21 cellular contexts compared by ENCODE assay signal in the genomic region with DNA sequence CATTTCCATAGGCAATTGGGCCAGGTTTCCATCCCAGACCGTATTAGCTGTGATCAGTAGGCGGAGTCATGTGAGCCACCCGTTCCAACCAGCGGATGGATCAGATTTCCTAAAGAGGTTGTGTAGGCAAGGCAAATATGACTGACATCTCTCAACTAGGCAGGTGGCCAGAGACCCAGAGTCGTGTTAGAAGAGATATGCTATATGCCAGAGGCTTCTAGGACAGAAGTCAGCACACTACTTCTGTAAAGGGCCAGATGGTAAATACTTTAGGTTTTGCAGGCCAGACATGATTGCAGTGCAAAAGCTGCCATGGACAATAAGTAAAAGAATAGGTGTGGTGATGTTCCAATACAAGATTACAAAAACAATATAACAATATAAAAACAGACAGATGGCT.
DNase-seq lines count a peak whose midpoint lies in the region; ATAC-seq and TF ChIP-seq lines count a peak whose summit lies in the region.
"Had no signal": no experiment of that assay in that cellular context is flagged by ENCODE, and none has a peak within 500 bp of the region (broad histone marks: within the 10 kb centered on the region; RNA-seq: fewer than 3 reads in every experiment).

No MANE protein-coding gene starts in this region.

- H3K9me3 Mint-ChIP-seq in WTC11: no peaks in the 10 kb centered on the region
- H3K9me3 Mint-ChIP-seq: activated naive CD4-positive, alpha-beta T cell treated with anti-CD3 and anti-CD28 coated beads, Interleukin-2, amount 10 ng/mL, durations not matched to agents 7 days and 5 days; IgD-negative memory B cell had no signal

- no peaks in the 10 kb centered on the region for H3K4me1 Mint-ChIP-seq in WTC11
- H3K4me1 Mint-ChIP-seq: activated naive CD4-positive, alpha-beta T cell treated with anti-CD3 and anti-CD28 coated beads, Interleukin-2, amount 10 ng/mL, durations not matched to agents 7 days and 5 days; IgD-negative memory B cell had no signal

- DNase-seq in NCI-H82 (lab: John Stamatoyannopoulos, UW) (peak; percentile 23), NCI-H82 treated with DMSO at 0.1 percent for 48 hours (lab: John Stamatoyannopoulos, UW; ENCODE audit: unreplicated experiment) (no peak), NCI-H2081 treated with DMSO at 0.1 percent for 48 hours (lab: John Stamatoyannopoulos, UW) (peak; percentile 75), NCI-H748 (lab: John Stamatoyannopoulos, UW; ENCODE audit: unreplicated experiment) (peak; percentile 97), ovary (no peak), GM13977 (ENCODE audit: low spot score) (no peak), iPS-NIHi11 (ENCODE audit: low spot score) (no peak), WTC11 (ENCODE audit: low spot score) (no peak)
- DNase-seq: activated naive CD4-positive, alpha-beta T cell treated with anti-CD3 and anti-CD28 coated beads, Interleukin-2, amount 10 ng/mL, durations not matched to agents 7 days and 5 days; activated T-cell treated with anti-CD3 and anti-CD28 coated beads for 4 hours; aorta; DND-41; effector memory CD4-positive, alpha-beta T cell; glutamatergic neuron; left ventricle myocardium superior; NCI-H1048; retina; Right ventricle myocardium superior had no signal

- H3K27me3 ChIP-seq in ovary: no peaks in the 10 kb centered on the region

- no peak overlapping the region for H3K4me3 Mint-ChIP-seq in WTC11
- H3K4me3 Mint-ChIP-seq: activated naive CD4-positive, alpha-beta T cell treated with anti-CD3 and anti-CD28 coated beads, Interleukin-2, amount 10 ng/mL, durations not matched to agents 7 days and 5 days; IgD-negative memory B cell had no signal

- H3K36me3 ChIP-seq in ovary: no peaks in the 10 kb centered on the region
- H3K36me3 ChIP-seq: BLaER1 treated with 17β-estradiol and CSF1 and Interleukin-3, amounts not matched to agents 10 nM and 100 nM had no signal

- intact Hi-C loops in ovary (cut with DNase I): no loop called here

- H3K36me3 Mint-ChIP-seq in WTC11: no peaks in the 10 kb centered on the region
- H3K36me3 Mint-ChIP-seq: activated naive CD4-positive, alpha-beta T cell treated with anti-CD3 and anti-CD28 coated beads, Interleukin-2, amount 10 ng/mL, durations not matched to agents 7 days and 5 days; IgD-negative memory B cell had no signal

- no peaks in the 10 kb centered on the region for H3K9me3 ChIP-seq in ovary
- H3K9me3 ChIP-seq: BLaER1 treated with 17β-estradiol and CSF1 and Interleukin-3, amounts not matched to agents 10 nM and 100 nM had no signal

- TF ChIP-seq CTCF in ovary (IDR thresholded peaks at IDR 0.05) (no peak), GM13977 (IDR thresholded peaks at IDR 0.05; ENCODE audit: extremely low read depth, insufficient read depth, missing control alignments) (no peak), WTC11 (IDR thresholded peaks at IDR 0.05) (no peak)

- no peak for TF ChIP-seq EP300 in ovary (IDR thresholded peaks at IDR 0.05)

- CTCF ChIA-PET in WTC11 (lab: Charles Lee): no interaction called here

- POLR2A ChIA-PET in WTC11 (lab: Charles Lee): no interaction called here

- no peak overlapping the region for H3K4me3 ChIP-seq in ovary
- H3K4me3 ChIP-seq: BLaER1 treated with 17β-estradiol and CSF1 and Interleukin-3, amounts not matched to agents 10 nM and 100 nM had no signal

- H3K4me1 ChIP-seq in ovary (ENCODE audit: insufficient read depth): no peaks in the 10 kb centered on the region
- H3K4me1 ChIP-seq: BLaER1 treated with 17β-estradiol and CSF1 and Interleukin-3, amounts not matched to agents 10 nM and 100 nM had no signal

- no peak overlapping the region for H3K27ac ChIP-seq in ovary
- H3K27ac ChIP-seq: BLaER1 treated with 17β-estradiol and CSF1 and Interleukin-3, amounts not matched to agents 10 nM and 100 nM; HL-60 had no signal

- WGBS in ovary, 3 donors: 61 to 70% (median 62%) methylated on average over 5 of the region's 5 CpGs

- ATAC-seq in WTC11: no peak
- ATAC-seq: left ventricle myocardium superior had no signal

- no peaks in the 10 kb centered on the region for H3K27me3 Mint-ChIP-seq in WTC11 (ENCODE audit: low read depth)
- H3K27me3 Mint-ChIP-seq: activated naive CD4-positive, alpha-beta T cell treated with anti-CD3 and anti-CD28 coated beads, Interleukin-2, amount 10 ng/mL, durations not matched to agents 7 days and 5 days; IgD-negative memory B cell had no signal

- in situ Hi-C loops in GM13977 (cut with MboI; ENCODE audit: low pct_unique_long_range_greater_than_20kb, low sequenced_read_pairs, unreplicated experiment): no loop called here

- H3K27ac Mint-ChIP-seq in WTC11: no peak overlapping the region; the same call in 1 of the 2 replicates
- H3K27ac Mint-ChIP-seq: activated naive CD4-positive, alpha-beta T cell treated with anti-CD3 and anti-CD28 coated beads, Interleukin-2, amount 10 ng/mL, durations not matched to agents 7 days and 5 days; IgD-negative memory B cell had no signal

- no peak for TF ChIP-seq POLR2A in ovary (IDR thresholded peaks at IDR 0.05)

TF ChIP-seq in WTC11, 78 proteins besides CTCF, POLR2A, EP300 and RAD21:
- TF ChIP-seq PRRX2 (CRISPR knock-in tag; IDR thresholded peaks at IDR 0.05) (no peak), ZBTB21 (CRISPR knock-in tag; IDR thresholded peaks at IDR 0.05; ENCODE audit: borderline replicate concordance) (no peak), PREB (CRISPR knock-in tag; IDR thresholded peaks at IDR 0.05; ENCODE audit: borderline replicate concordance) (no peak), ELF4 (CRISPR knock-in tag; IDR thresholded peaks at IDR 0.05; ENCODE audit: low read depth) (no peak), E2F1 (CRISPR knock-in tag; IDR thresholded peaks at IDR 0.05) (no peak), GABPB1 (CRISPR knock-in tag; IDR thresholded peaks at IDR 0.05) (no peak), ZMAT4 (CRISPR knock-in tag; IDR thresholded peaks at IDR 0.05) (no peak), CREM (CRISPR knock-in tag; IDR thresholded peaks at IDR 0.05) (no peak), EMX1 (CRISPR knock-in tag; IDR thresholded peaks at IDR 0.05) (no peak)
- TF ChIP-seq, protein P1, sequence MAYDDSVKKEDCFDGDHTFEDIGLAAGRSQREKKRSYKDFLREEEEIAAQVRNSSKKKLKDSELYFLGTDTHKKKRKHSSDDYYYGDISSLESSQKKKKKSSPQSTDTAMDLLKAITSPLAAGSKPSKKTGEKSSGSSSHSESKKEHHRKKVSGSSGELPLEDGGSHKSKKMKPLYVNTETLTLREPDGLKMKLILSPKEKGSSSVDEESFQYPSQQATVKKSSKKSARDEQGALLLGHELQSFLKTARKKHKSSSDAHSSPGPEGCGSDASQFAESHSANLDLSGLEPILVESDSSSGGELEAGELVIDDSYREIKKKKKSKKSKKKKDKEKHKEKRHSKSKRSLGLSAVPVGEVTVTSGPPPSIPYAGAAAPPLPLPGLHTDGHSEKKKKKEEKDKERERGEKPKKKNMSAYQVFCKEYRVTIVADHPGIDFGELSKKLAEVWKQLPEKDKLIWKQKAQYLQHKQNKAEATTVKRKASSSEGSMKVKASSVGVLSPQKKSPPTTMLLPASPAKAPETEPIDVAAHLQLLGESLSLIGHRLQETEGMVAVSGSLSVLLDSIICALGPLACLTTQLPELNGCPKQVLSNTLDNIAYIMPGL (CRISPR knock-in tag; IDR thresholded peaks at IDR 0.05): no peak

Comparison
In these comparisons a context has a peak if more than half of its experiments do, and no peak if none do; other contexts are left out.
1. DNase-seq: peak in NCI-H82 (single experiment), NCI-H2081 treated with DMSO at 0.1 percent for 48 hours (single experiment) and NCI-H748 (single experiment); none in NCI-H82 treated with DMSO at 0.1 percent for 48 hours (single experiment), ovary (0 of 5), GM13977 (single experiment), iPS-NIHi11 (single experiment) and WTC11 (single experiment).